ENCODE assay signal across 1 cellular context in the genomic region with DNA sequence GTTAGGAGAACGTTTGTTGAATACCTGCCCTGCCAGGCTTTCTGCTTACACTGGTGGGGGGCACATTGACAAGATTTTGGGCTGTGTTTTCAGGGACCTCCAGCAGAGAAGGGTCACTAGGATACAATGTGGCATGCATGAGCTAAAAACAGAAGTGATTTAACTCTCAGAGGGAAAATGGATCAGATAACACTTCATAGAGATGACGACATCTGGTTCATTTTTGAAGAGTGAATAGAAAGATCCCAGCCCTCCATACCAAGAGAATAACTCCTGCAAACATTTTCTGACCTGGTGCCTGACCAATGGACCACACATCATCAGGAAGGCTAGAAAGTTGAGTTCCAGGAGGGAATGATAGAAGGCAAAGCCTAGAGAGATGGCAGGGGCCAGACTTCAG.
TF ChIP-seq lines count a peak whose summit lies in the region.

No MANE protein-coding gene starts in this region.

TF ChIP-seq in GM23338, 12 proteins besides CTCF, POLR2A, EP300 and RAD21 (continued from another document):
- TF ChIP-seq STAT1 (IDR thresholded peaks at IDR 0.05; ENCODE audit: unreplicated experiment): no peak
- TF ChIP-seq, protein P1, sequence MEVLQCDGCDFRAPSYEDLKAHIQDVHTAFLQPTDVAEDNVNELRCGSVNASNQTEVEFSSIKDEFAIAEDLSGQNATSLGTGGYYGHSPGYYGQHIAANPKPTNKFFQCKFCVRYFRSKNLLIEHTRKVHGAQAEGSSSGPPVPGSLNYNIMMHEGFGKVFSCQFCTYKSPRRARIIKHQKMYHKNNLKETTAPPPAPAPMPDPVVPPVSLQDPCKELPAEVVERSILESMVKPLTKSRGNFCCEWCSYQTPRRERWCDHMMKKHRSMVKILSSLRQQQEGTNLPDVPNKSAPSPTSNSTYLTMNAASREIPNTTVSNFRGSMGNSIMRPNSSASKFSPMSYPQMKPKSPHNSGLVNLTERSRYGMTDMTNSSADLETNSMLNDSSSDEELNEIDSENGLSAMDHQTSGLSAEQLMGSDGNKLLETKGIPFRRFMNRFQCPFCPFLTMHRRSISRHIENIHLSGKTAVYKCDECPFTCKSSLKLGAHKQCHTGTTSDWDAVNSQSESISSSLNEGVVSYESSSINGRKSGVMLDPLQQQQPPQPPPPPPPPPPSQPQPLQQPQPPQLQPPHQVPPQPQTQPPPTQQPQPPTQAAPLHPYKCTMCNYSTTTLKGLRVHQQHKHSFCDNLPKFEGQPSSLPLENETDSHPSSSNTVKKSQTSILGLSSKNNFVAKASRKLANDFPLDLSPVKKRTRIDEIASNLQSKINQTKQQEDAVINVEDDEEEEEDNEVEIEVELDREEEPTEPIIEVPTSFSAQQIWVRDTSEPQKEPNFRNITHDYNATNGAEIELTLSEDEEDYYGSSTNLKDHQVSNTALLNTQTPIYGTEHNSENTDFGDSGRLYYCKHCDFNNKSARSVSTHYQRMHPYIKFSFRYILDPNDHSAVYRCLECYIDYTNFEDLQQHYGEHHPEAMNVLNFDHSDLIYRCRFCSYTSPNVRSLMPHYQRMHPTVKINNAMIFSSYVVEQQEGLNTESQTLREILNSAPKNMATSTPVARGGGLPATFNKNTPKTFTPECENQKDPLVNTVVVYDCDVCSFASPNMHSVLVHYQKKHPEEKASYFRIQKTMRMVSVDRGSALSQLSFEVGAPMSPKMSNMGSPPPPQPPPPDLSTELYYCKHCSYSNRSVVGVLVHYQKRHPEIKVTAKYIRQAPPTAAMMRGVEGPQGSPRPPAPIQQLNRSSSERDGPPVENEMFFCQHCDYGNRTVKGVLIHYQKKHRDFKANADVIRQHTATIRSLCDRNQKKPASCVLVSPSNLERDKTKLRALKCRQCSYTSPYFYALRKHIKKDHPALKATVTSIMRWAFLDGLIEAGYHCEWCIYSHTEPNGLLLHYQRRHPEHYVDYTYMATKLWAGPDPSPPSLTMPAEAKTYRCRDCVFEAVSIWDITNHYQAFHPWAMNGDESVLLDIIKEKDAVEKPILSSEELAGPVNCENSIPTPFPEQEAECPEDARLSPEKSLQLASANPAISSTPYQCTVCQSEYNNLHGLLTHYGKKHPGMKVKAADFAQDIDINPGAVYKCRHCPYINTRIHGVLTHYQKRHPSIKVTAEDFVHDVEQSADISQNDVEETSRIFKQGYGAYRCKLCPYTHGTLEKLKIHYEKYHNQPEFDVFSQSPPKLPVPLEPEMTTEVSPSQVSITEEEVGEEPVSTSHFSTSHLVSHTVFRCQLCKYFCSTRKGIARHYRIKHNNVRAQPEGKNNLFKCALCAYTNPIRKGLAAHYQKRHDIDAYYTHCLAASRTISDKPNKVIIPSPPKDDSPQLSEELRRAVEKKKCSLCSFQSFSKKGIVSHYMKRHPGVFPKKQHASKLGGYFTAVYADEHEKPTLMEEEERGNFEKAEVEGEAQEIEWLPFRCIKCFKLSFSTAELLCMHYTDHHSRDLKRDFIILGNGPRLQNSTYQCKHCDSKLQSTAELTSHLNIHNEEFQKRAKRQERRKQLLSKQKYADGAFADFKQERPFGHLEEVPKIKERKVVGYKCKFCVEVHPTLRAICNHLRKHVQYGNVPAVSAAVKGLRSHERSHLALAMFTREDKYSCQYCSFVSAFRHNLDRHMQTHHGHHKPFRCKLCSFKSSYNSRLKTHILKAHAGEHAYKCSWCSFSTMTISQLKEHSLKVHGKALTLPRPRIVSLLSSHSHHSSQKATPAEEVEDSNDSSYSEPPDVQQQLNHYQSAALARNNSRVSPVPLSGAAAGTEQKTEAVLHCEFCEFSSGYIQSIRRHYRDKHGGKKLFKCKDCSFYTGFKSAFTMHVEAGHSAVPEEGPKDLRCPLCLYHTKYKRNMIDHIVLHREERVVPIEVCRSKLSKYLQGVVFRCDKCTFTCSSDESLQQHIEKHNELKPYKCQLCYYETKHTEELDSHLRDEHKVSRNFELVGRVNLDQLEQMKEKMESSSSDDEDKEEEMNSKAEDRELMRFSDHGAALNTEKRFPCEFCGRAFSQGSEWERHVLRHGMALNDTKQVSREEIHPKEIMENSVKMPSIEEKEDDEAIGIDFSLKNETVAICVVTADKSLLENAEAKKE (CRISPR knock-in tag; IDR thresholded peaks at IDR 0.05): no peak
